In the genomic region with DNA sequence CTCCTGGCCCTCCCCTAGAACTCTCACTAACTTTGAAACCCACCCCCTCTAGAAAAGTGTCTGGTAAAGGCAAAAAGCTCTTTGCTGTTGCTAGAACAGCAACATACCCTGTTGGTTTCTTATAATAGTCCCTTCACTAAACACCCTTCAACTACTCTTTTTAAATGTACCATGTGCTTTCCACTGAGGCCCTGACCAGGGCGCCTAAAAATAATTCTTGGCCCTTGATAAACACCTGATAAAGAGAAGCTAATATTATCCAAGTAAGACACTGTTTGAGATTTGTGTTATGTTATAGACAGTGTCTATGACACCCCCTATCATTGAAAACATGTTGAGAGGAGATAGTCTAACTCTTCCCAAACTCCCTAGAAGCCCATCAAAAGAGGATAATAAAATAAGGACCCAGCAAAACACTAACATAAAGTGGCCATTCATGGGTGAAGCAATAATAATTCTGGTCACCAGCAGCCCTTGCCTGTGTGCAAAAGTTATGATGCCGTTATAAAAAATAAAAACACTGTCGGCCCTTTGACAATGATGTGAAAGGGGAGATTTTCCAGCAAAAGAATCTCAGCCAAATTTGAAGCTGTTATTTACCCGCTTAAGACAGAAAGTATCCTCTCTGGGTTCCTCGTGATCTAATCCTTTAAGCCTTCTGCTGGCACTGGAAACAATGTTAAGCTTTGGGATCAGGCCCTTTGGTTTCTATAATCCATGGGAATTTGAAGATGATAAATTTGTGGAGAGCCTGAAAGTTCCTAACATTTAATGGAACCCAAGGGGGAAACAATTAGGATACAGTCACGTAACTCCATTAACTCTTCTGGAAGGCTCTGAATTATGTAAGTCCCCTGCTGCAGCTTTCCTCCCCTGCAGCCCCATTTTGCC, we compare ENCODE assay signal across 18 cellular contexts.
DNase-seq lines count a peak whose midpoint lies in the region; ATAC-seq lines count a peak whose summit lies in the region.
"Had no signal": no experiment of that assay in that cellular context is flagged by ENCODE, and none has a peak within 500 bp of the region (broad histone marks: within the 10 kb centered on the region; RNA-seq: fewer than 3 reads in every experiment).

No MANE protein-coding gene starts in this region.

- intact Hi-C loops in Right ventricle myocardium inferior (cut with DNase I) = no loop called here
- intact Hi-C loops in cardiac septum (cut with DNase I) = no loop called here
- intact Hi-C loops in Right ventricle myocardium superior (cut with DNase I) = no loop called here
- intact Hi-C loops in posterior vena cava (cut with DNase I) = loop anchor here in 1 of 2 donors (10.0 kb wide), 1 partner anchor 109 kb away; no protein-coding TSS in a partner anchor

- DNase-seq in Right ventricle myocardium inferior (ENCODE audit: missing footprints) = no peak
- DNase-seq in cardiac septum (ENCODE audit: low spot score) = no peak
- no peak for DNase-seq in Right ventricle myocardium superior
- peak; percentile 83 for DNase-seq in myocyte (ENCODE audit: low read depth)
- DNase-seq in naive thymus-derived CD8-positive, alpha-beta T cell = no peak
- DNase-seq in RPMI8226 = no peak
- no peak for DNase-seq in activated T-cell treated with anti-CD3 and anti-CD28 coated beads, Interleukin-2, amount 50 U/mL, for 48 hours
- no peak for DNase-seq in posterior vena cava (ENCODE audit: low spot score)
- DNase-seq: activated CD4-positive, alpha-beta T cell treated with anti-CD3 and anti-CD28 coated beads, Interleukin-2, amount 50 U/mL, for 4 hours; activated naive CD4-positive, alpha-beta T cell treated with anti-CD3 and anti-CD28 coated beads for 36 hours; GOT3; kidney glomerular epithelial cell; NCI-H2081; NCI-H510A treated with DMSO at 0.1 percent for 48 hours; T-helper 2 cell had no signal

- POLR2A ChIA-PET in naive thymus-derived CD8-positive, alpha-beta T cell (lab: Charles Lee) = no interaction called here

- H3K4me3 Mint-ChIP-seq in naive thymus-derived CD8-positive, alpha-beta T cell = no peak overlapping the region
- H3K4me3 Mint-ChIP-seq: activated naive CD4-positive, alpha-beta T cell treated with anti-CD3 and anti-CD28 coated beads for 36 hours; mesothelial cell of epicardium; stimulated activated memory B cell treated with anti-CD40 and anti-IgM and Interleukin-4, amounts not matched to agents 10 μg/mL and 1 μg/mL and 100 μg/mL, for 72 hours had no signal

- no peak overlapping the region for H3K27ac Mint-ChIP-seq in naive thymus-derived CD8-positive, alpha-beta T cell
- H3K27ac Mint-ChIP-seq: activated naive CD4-positive, alpha-beta T cell treated with anti-CD3 and anti-CD28 coated beads for 36 hours; mesothelial cell of epicardium; stimulated activated memory B cell treated with anti-CD40 and anti-IgM and Interleukin-4, amounts not matched to agents 10 μg/mL and 1 μg/mL and 100 μg/mL, for 72 hours had no signal

- no peaks in the 10 kb centered on the region for H3K36me3 Mint-ChIP-seq in naive thymus-derived CD8-positive, alpha-beta T cell
- H3K36me3 Mint-ChIP-seq: mesothelial cell of epicardium; stimulated activated memory B cell treated with anti-CD40 and anti-IgM and Interleukin-4, amounts not matched to agents 10 μg/mL and 1 μg/mL and 100 μg/mL, for 72 hours had no signal

- no peaks in the 10 kb centered on the region for H3K9me3 Mint-ChIP-seq in naive thymus-derived CD8-positive, alpha-beta T cell
- H3K9me3 Mint-ChIP-seq: activated naive CD4-positive, alpha-beta T cell treated with anti-CD3 and anti-CD28 coated beads for 36 hours; mesothelial cell of epicardium had no signal

- peak; percentile 72 for ATAC-seq in Right ventricle myocardium inferior
- ATAC-seq in Right ventricle myocardium superior (ENCODE audit: poor library complexity) = peak; percentile 76
- ATAC-seq in naive thymus-derived CD8-positive, alpha-beta T cell = no peak
- ATAC-seq: K562; stimulated activated memory B cell treated with anti-CD40 and anti-IgM and Interleukin-4, amounts not matched to agents 10 μg/mL and 1 μg/mL and 100 μg/mL, for 72 hours had no signal

- peaks cover 0 to under 1% (median 0%) of the 10 kb centered on the region in 5 donors for H3K27me3 Mint-ChIP-seq in naive thymus-derived CD8-positive, alpha-beta T cell
- H3K27me3 Mint-ChIP-seq: stimulated activated memory B cell treated with anti-CD40 and anti-IgM and Interleukin-4, amounts not matched to agents 10 μg/mL and 1 μg/mL and 100 μg/mL, for 72 hours had no signal

- no peaks in the 10 kb centered on the region for H3K4me1 Mint-ChIP-seq in naive thymus-derived CD8-positive, alpha-beta T cell
- H3K4me1 Mint-ChIP-seq: stimulated activated memory B cell treated with anti-CD40 and anti-IgM and Interleukin-4, amounts not matched to agents 10 μg/mL and 1 μg/mL and 100 μg/mL, for 72 hours had no signal

Comparison
In these comparisons a context has a peak if more than half of its experiments do, and no peak if none do; other contexts are left out.
1. ATAC-seq: peak in Right ventricle myocardium inferior (single experiment) and Right ventricle myocardium superior (single experiment); none in naive thymus-derived CD8-positive, alpha-beta T cell (0 of 2).